ENCODE assay signal across 1 cellular context in genomic region chr2:11743846-11744553, GRCh38.
TF ChIP-seq lines count a peak whose summit lies in the region.

No MANE protein-coding gene starts in this region.

TF ChIP-seq in K562, 482 proteins besides CTCF, POLR2A, EP300 and RAD21 (continued from another document and continues in another):
- TF ChIP-seq NKRF (IDR thresholded peaks at IDR 0.05; ENCODE audit: borderline replicate concordance) (peak; percentile 90; the same call in 1 of the 2 replicates), XRCC4 (IDR thresholded peaks at IDR 0.05; ENCODE audit: extremely low read depth, insufficient read depth, insufficient read length) (no peak), EWSR1 (IDR thresholded peaks at IDR 0.05; ENCODE audit: borderline replicate concordance, low read depth, partially characterized antibody) (no peak), GMEB1 (CRISPR knock-in tag; IDR thresholded peaks at IDR 0.05) (no peak), FOS (IDR thresholded peaks at IDR 0.05; ENCODE audit: extremely low read depth, insufficient read length) (peak; percentile 78), SFPQ (IDR thresholded peaks at IDR 0.05; ENCODE audit: low read depth, low read length) (no peak), ZBTB1 (CRISPR knock-in tag; IDR thresholded peaks at IDR 0.05; ENCODE audit: borderline replicate concordance, low read depth) (no peak), TEAD2 (tag; IDR thresholded peaks at IDR 0.05) (no peak), ZNF431 (CRISPR knock-in tag; IDR thresholded peaks at IDR 0.05) (no peak; the same call in 1 of the 2 replicates), DDX20 (tag; IDR thresholded peaks at IDR 0.05; ENCODE audit: low read depth) (no peak), NBN (IDR thresholded peaks at IDR 0.05; ENCODE audit: low read depth) (peak; percentile 93), POLR2AphosphoS5 (IDR thresholded peaks at IDR 0.05; ENCODE audit: control insufficient read depth, insufficient read depth, low read depth, low read length) (peak; percentile 80), ETV1 (tag; conservative IDR thresholded peaks at IDR 0.05; ENCODE audit: low read depth) (peak; percentile 93), POLR2AphosphoS2 (IDR thresholded peaks at IDR 0.05; ENCODE audit: low read length) (no peak), PRPF4 (IDR thresholded peaks at IDR 0.05; ENCODE audit: insufficient read depth, low read depth, low read length, poor library complexity, severe bottlenecking) (no peak), ZNF695 (CRISPR knock-in tag; IDR thresholded peaks at IDR 0.05) (no peak), ZFP1 (CRISPR knock-in tag; IDR thresholded peaks at IDR 0.05) (no peak), ZNF589 (CRISPR knock-in tag; IDR thresholded peaks at IDR 0.05; ENCODE audit: low read depth) (0 out of 2 replicates have a peak, but pooled peaks have one; percentile 73), REST (CRISPR knock-in tag; IDR thresholded peaks at IDR 0.05; ENCODE audit: low read depth) (no peak), PHF21A (IDR thresholded peaks at IDR 0.05; ENCODE audit: borderline replicate concordance, low read depth) (peak; percentile 80), WHSC1 (IDR thresholded peaks at IDR 0.05; ENCODE audit: low read length) (no peak), THRA (IDR thresholded peaks at IDR 0.05) (no peak), HES1 (IDR thresholded peaks at IDR 0.05; ENCODE audit: low read depth) (peak; percentile 70; the same call in 1 of the 2 replicates), HMG20A (CRISPR knock-in tag; conservative IDR thresholded peaks at IDR 0.05) (no peak), LCOR (CRISPR knock-in tag; IDR thresholded peaks at IDR 0.05) (peak; percentile 90), ZNF717 (CRISPR knock-in tag; IDR thresholded peaks at IDR 0.05) (no peak), ZNF133 (CRISPR knock-in tag; IDR thresholded peaks at IDR 0.05) (no peak), RREB1 (CRISPR knock-in tag; IDR thresholded peaks at IDR 0.05) (no peak; the same call in 1 of the 2 replicates), ZFP91 (CRISPR knock-in tag; IDR thresholded peaks at IDR 0.05) (no peak), MCM5 (IDR thresholded peaks at IDR 0.05; ENCODE audit: low read depth) (no peak), HNRNPH1 (optimal IDR thresholded peaks at IDR 0.05; ENCODE audit: low read depth, low read length) (no peak), ZBTB17 (CRISPR knock-in tag; IDR thresholded peaks at IDR 0.05) (peak; percentile 88), ZNF592 (IDR thresholded peaks at IDR 0.05) (no peak; the same call in 1 of the 2 replicates)
